ENCODE assay signal across 26 cellular contexts in genomic region chr13:96532804-96533203, GRCh38.
"Had no signal": no experiment of that assay in that cellular context is flagged by ENCODE, and none has a peak within 500 bp of the region (broad histone marks: within the 10 kb centered on the region; RNA-seq: fewer than 3 reads in every experiment).

No MANE protein-coding gene starts in this region.

- H3K4me1 ChIP-seq: parathyroid adenoma, psoas muscle, right lobe of liver, sigmoid colon, stomach, tibial nerve, upper lobe of left lung, vagina had no signal

- H3K27ac ChIP-seq: neutrophil, ovary, parathyroid adenoma, psoas muscle, right lobe of liver, sigmoid colon, stomach, thoracic aorta, thyroid gland, tibial nerve, upper lobe of left lung, vagina had no signal

- H3K4me3 ChIP-seq: ovary, psoas muscle, right lobe of liver, sigmoid colon, stomach, thoracic aorta, thyroid gland, tibial nerve, upper lobe of left lung, vagina had no signal

- ATAC-seq: natural killer cell treated with Interleukin-12 subunit alpha and Interleukin-12 subunit beta and Interleukin-15 and Interleukin-18, amount 100 ng/mL, for 72 hours; psoas muscle; right cardiac atrium; right lobe of liver; stimulated activated effector memory CD8-positive, alpha-beta T cell treated with anti-CD3 and anti-CD28 coated beads, Interleukin-12 subunit alpha, Interleukin-12 subunit beta, amount 100 ng/mL, for 72 hours; stimulated activated naive B cell treated with anti-CD40 and anti-IgM and Interleukin-4, amounts not matched to agents 10 μg/mL and 1 μg/mL and 100 μg/mL, for 72 hours had no signal

- H3K36me3 ChIP-seq: neutrophil, ovary, right lobe of liver, sigmoid colon, stomach, thoracic aorta, thyroid gland, tibial nerve, upper lobe of left lung, vagina had no signal

- DNase-seq: nephron progenitor cell; nucleus accumbens; ovary; posterior cingulate gyrus; psoas muscle; right cardiac atrium; right lobe of liver; sigmoid colon; small intestine; stimulated activated CD4-positive, alpha-beta T cell treated with anti-CD3 and anti-CD28 coated beads, Interleukin-15, amount 100 ng/mL, for 24 hours; stimulated activated CD4-positive, alpha-beta T cell treated with anti-CD3 and anti-CD28 coated beads, Interleukin-2, amount 100 ng/mL, for 24 hours; stimulated activated CD4-positive, alpha-beta T cell treated with anti-CD3 and anti-CD28 coated beads, Interleukin-2, amount 100 ng/mL, for 48 hours; stimulated activated CD4-positive, alpha-beta T cell treated with anti-CD3 and anti-CD28 coated beads, Interleukin-4, amount 100 ng/mL, for 24 hours; stimulated activated naive B cell treated with anti-CD40 and anti-IgM and Interleukin-4, amounts not matched to agents 10 μg/mL and 1 μg/mL and 100 μg/mL, for 72 hours; stimulated activated naive CD4-positive, alpha-beta T cell treated with Interleukin-2 at 50 U/mL for 16 hours; stomach; thyroid gland; trophoblast cell; upper lobe of left lung had no signal

- H3K9me3 ChIP-seq: neutrophil, ovary, psoas muscle, right lobe of liver, sigmoid colon, stomach, thoracic aorta, thyroid gland, tibial nerve, upper lobe of left lung, vagina had no signal

- H3K79me2 ChIP-seq: parathyroid adenoma had no signal

- H2AFZ ChIP-seq: parathyroid adenoma had no signal

- H3K9ac ChIP-seq: parathyroid adenoma had no signal

- H3K27me3 ChIP-seq: neutrophil, ovary, right lobe of liver, sigmoid colon, stomach, thyroid gland, tibial nerve, upper lobe of left lung, vagina had no signal
